Comparison of ENCODE assay signal across 26 cellular contexts in genomic region chr10:88911851-88912250, GRCh38.
"Had no signal": no experiment of that assay in that cellular context is flagged by ENCODE, and none has a peak within 500 bp of the region (broad histone marks: within the 10 kb centered on the region; RNA-seq: fewer than 3 reads in every experiment).

No MANE protein-coding gene starts in this region.

- H3K4me3 Mint-ChIP-seq: immature natural killer cell; natural killer cell; stimulated activated naive CD8-positive, alpha-beta T cell treated with anti-CD3 and anti-CD28 coated beads, Interleukin-15, amount 100 ng/mL, for 72 hours had no signal

- ATAC-seq: left colon; left ventricle myocardium superior; lower lobe of right lung; natural killer cell; right lobe of liver; stimulated activated naive CD8-positive, alpha-beta T cell treated with anti-CD3 and anti-CD28 coated beads, Interleukin-15, amount 100 ng/mL, for 72 hours; upper lobe of right lung had no signal

- H3K27ac ChIP-seq: lower lobe of right lung, right lobe of liver, upper lobe of right lung, uterus had no signal

- H3K27ac Mint-ChIP-seq: natural killer cell; stimulated activated naive CD8-positive, alpha-beta T cell treated with anti-CD3 and anti-CD28 coated beads, Interleukin-15, amount 100 ng/mL, for 72 hours had no signal

- H3K4me1 ChIP-seq: lower lobe of right lung, suprapubic skin, transverse colon, upper lobe of right lung, uterus had no signal

- H3K4me1 Mint-ChIP-seq: immature natural killer cell, natural killer cell had no signal

- H3K27me3 Mint-ChIP-seq: stimulated activated naive CD8-positive, alpha-beta T cell treated with anti-CD3 and anti-CD28 coated beads, Interleukin-15, amount 100 ng/mL, for 72 hours had no signal

- DNase-seq: cortex of kidney; effector CD4-positive, alpha-beta T cell; hypothalamus; immature natural killer cell; islet precursor cell; kidney glomerular epithelial cell; left colon; left ventricle myocardium superior; lower lobe of right lung; natural killer cell; occipital lobe; ovary; posterior cingulate gyrus; right lobe of liver; stimulated activated CD4-positive, alpha-beta T cell treated with anti-CD3 and anti-CD28 coated beads, Interleukin-12 subunit alpha, Interleukin-12 subunit beta, amount 100 ng/mL, for 4 hours; stimulated activated CD4-positive, alpha-beta T cell treated with anti-CD3 and anti-CD28 coated beads, Interleukin-1b, Interleukin-23, amount 100 ng/mL, for 48 hours; stimulated activated CD4-positive, alpha-beta T cell treated with anti-CD3 and anti-CD28 coated beads, Interleukin-4, amount 100 ng/mL, for 1 hour; stimulated activated CD8-positive, alpha-beta memory T cell treated with anti-CD3 and anti-CD28 coated beads, Interleukin-4, amount 100 ng/mL, for 48 hours; stimulated activated naive CD4-positive, alpha-beta T cell; stimulated activated naive CD8-positive, alpha-beta T cell treated with anti-CD3 and anti-CD28 coated beads, Interleukin-15, amount 100 ng/mL, for 72 hours; transverse colon; upper lobe of right lung; uterus had no signal

- H3K36me3 ChIP-seq: lower lobe of right lung, ovary, right lobe of liver, suprapubic skin, transverse colon, upper lobe of right lung, uterus had no signal

- H3K9me3 ChIP-seq: lower lobe of right lung, ovary, right lobe of liver, suprapubic skin, transverse colon, upper lobe of right lung, uterus had no signal

- H3K9me3 Mint-ChIP-seq: immature natural killer cell; natural killer cell; stimulated activated naive CD8-positive, alpha-beta T cell treated with anti-CD3 and anti-CD28 coated beads, Interleukin-15, amount 100 ng/mL, for 72 hours had no signal

- H3K4me3 ChIP-seq: dorsolateral prefrontal cortex, lower lobe of right lung, ovary, right lobe of liver, smooth muscle cell, suprapubic skin, transverse colon, upper lobe of right lung, uterus had no signal

- H3K27me3 ChIP-seq: dorsolateral prefrontal cortex, ovary, right lobe of liver, suprapubic skin, transverse colon, upper lobe of right lung, uterus had no signal
